Comparison of ENCODE assay signal across 9 cellular contexts in genomic region chr7:50641442-50642405, GRCh38.
A peak's percentile ranks its signal among the peaks of the same experiment; 100 is the strongest.
DNase-seq lines count a peak whose midpoint lies in the region; ATAC-seq, FAIRE-seq and TF ChIP-seq lines count a peak whose summit lies in the region.
"Had no signal": no experiment of that assay in that cellular context is flagged by ENCODE, and none has a peak within 500 bp of the region (broad histone marks: within the 10 kb centered on the region; RNA-seq: fewer than 3 reads in every experiment).

No MANE protein-coding gene starts in this region.

- no peaks in the 10 kb centered on the region for H3K9me3 ChIP-seq in small intestine (ENCODE audit: control insufficient read depth, low read depth)
- H3K9me3 ChIP-seq: suprapubic skin had no signal

- no peak for TF ChIP-seq CTCF in WTC11 (IDR thresholded peaks at IDR 0.05)

- no peak for FAIRE-seq in small intestine (lab: Jason Lieb, UNC)

- H3K9me3 Mint-ChIP-seq in WTC11 = peaks cover 3% of the 10 kb centered on the region; the same call in 1 of the 2 replicates

- no peaks in the 10 kb centered on the region for H3K4me1 ChIP-seq in small intestine (ENCODE audit: control insufficient read depth in 2 of 2, insufficient read depth in 1 of 2, low read depth in 1 of 2, low read length in 1 of 2)
- H3K4me1 ChIP-seq: suprapubic skin had no signal

- peaks cover 7% of the 10 kb centered on the region for H3K36me3 Mint-ChIP-seq in WTC11

- WGBS in small intestine, 3 donors = 85 to 88% (median 87%) methylated on average over 18 of the region's 18 CpGs

- H3K27ac ChIP-seq in layer of hippocampus (ENCODE audit: low read depth, low read length) (peak overlapping the region; percentile 84), small intestine (ENCODE audit: low read depth in 1 of 2, low read length in 1 of 2) (no peak overlapping the region)
- H3K27ac ChIP-seq: suprapubic skin had no signal

- peaks cover 20% of the 10 kb centered on the region for H3K4me1 Mint-ChIP-seq in WTC11

- H3K4me3 ChIP-seq in small intestine (ENCODE audit: low read depth in 1 of 2, low read length in 2 of 2) = no peak overlapping the region
- H3K4me3 ChIP-seq: suprapubic skin had no signal

- POLR2A ChIA-PET in WTC11 (lab: Charles Lee) = no interaction called here

- no peaks in the 10 kb centered on the region for H3K27me3 Mint-ChIP-seq in WTC11 (ENCODE audit: low read depth)

- no peaks in the 10 kb centered on the region for H3K27me3 ChIP-seq in layer of hippocampus (ENCODE audit: control insufficient read depth, insufficient read depth, low read length)
- H3K27me3 ChIP-seq in small intestine (ENCODE audit: control insufficient read depth in 2 of 2, insufficient read depth in 2 of 2, low read length in 2 of 2) = no peaks in the 10 kb centered on the region
- H3K27me3 ChIP-seq: suprapubic skin had no signal

- no peak overlapping the region for H3K4me3 Mint-ChIP-seq in WTC11

- H3K27ac Mint-ChIP-seq in WTC11 = peak overlapping the region; percentile 20; the same call in 1 of the 2 replicates

- ATAC-seq in WTC11 (peak; percentile 55), GM18909 (IDR thresholded peaks at IDR 0.05; ENCODE audit: poor library complexity, unreplicated experiment) (no peak), GM21528 (IDR thresholded peaks at IDR 0.05; ENCODE audit: low FRiP score, unreplicated experiment) (no peak)

- no peaks in the 10 kb centered on the region for H3K36me3 ChIP-seq in small intestine (ENCODE audit: control insufficient read depth in 2 of 2, insufficient read depth in 2 of 2, low read length in 2 of 2)
- H3K36me3 ChIP-seq: suprapubic skin had no signal

- CTCF ChIA-PET in WTC11 (lab: Charles Lee) = interaction anchor here (1.0 to 2.3 kb wide), 3 partner anchors 13 to 359 kb away, joined by 3 to 7 read pairs (median 6); no protein-coding TSS in a partner anchor

- DNase-seq in NCI-H1417 (lab: John Stamatoyannopoulos, UW) = peak in 2 of 3 experiments; percentile 6 to 31
- DNase-seq in NCI-H1417 treated with DMSO at 0.1 percent for 48 hours (lab: John Stamatoyannopoulos, UW) = no peak
- DNase-seq in WTC11 (ENCODE audit: low spot score) = no peak
- peak; percentile 16 for DNase-seq in small intestine
- no peak for DNase-seq in epidermal melanocyte (ENCODE audit: insufficient read length, low spot score)

TF ChIP-seq in WTC11, 78 proteins besides CTCF, POLR2A, EP300 and RAD21:
- no peak for TF ChIP-seq FOXJ3 (CRISPR knock-in tag; IDR thresholded peaks at IDR 0.05; ENCODE audit: borderline replicate concordance)
- TF ChIP-seq ZNF281 (CRISPR knock-in tag; IDR thresholded peaks at IDR 0.05) = no peak

Comparison
In these comparisons a context has a peak if more than half of its experiments do, and no peak if none do; other contexts are left out.
1. DNase-seq: peak in NCI-H1417 (2 of 3) and small intestine (single experiment); none in NCI-H1417 treated with DMSO at 0.1 percent for 48 hours (single experiment), WTC11 (single experiment) and epidermal melanocyte (single experiment).